1 cellular context compared by ENCODE assay signal in the genomic region with DNA sequence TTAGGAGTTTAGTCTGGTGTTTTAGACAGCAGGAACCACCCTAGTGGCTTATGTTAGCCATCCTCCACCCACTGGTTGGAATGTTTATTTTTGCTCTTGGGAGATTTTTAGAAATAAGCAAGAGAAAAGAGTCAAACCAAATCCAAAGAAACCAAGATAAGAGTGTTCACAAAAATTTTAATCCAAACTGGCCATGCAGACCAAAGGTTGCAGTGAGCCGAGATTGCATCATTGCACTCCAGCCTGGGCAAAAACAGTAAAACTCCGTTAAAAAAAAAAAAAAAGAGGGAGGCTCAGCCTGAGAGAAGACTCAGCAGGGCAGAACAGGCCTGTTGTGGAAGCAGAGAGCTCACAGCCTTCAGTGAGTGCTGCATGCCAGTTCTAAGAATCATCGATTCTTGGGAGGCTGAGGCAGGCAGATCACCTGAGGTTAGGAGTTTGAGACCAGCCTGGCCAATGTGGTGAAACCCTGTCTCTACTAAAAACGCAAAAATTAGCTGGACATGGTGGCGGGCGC.
TF ChIP-seq lines count a peak whose summit lies in the region.

No MANE protein-coding gene starts in this region.

TF ChIP-seq in GM23338, 12 proteins besides CTCF, POLR2A, EP300 and RAD21 (continued from another document):
- TF ChIP-seq, protein P1, sequence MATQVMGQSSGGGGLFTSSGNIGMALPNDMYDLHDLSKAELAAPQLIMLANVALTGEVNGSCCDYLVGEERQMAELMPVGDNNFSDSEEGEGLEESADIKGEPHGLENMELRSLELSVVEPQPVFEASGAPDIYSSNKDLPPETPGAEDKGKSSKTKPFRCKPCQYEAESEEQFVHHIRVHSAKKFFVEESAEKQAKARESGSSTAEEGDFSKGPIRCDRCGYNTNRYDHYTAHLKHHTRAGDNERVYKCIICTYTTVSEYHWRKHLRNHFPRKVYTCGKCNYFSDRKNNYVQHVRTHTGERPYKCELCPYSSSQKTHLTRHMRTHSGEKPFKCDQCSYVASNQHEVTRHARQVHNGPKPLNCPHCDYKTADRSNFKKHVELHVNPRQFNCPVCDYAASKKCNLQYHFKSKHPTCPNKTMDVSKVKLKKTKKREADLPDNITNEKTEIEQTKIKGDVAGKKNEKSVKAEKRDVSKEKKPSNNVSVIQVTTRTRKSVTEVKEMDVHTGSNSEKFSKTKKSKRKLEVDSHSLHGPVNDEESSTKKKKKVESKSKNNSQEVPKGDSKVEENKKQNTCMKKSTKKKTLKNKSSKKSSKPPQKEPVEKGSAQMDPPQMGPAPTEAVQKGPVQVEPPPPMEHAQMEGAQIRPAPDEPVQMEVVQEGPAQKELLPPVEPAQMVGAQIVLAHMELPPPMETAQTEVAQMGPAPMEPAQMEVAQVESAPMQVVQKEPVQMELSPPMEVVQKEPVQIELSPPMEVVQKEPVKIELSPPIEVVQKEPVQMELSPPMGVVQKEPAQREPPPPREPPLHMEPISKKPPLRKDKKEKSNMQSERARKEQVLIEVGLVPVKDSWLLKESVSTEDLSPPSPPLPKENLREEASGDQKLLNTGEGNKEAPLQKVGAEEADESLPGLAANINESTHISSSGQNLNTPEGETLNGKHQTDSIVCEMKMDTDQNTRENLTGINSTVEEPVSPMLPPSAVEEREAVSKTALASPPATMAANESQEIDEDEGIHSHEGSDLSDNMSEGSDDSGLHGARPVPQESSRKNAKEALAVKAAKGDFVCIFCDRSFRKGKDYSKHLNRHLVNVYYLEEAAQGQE (IDR thresholded peaks at IDR 0.05; ENCODE audit: unreplicated experiment): no peak
- TF ChIP-seq, protein P2, sequence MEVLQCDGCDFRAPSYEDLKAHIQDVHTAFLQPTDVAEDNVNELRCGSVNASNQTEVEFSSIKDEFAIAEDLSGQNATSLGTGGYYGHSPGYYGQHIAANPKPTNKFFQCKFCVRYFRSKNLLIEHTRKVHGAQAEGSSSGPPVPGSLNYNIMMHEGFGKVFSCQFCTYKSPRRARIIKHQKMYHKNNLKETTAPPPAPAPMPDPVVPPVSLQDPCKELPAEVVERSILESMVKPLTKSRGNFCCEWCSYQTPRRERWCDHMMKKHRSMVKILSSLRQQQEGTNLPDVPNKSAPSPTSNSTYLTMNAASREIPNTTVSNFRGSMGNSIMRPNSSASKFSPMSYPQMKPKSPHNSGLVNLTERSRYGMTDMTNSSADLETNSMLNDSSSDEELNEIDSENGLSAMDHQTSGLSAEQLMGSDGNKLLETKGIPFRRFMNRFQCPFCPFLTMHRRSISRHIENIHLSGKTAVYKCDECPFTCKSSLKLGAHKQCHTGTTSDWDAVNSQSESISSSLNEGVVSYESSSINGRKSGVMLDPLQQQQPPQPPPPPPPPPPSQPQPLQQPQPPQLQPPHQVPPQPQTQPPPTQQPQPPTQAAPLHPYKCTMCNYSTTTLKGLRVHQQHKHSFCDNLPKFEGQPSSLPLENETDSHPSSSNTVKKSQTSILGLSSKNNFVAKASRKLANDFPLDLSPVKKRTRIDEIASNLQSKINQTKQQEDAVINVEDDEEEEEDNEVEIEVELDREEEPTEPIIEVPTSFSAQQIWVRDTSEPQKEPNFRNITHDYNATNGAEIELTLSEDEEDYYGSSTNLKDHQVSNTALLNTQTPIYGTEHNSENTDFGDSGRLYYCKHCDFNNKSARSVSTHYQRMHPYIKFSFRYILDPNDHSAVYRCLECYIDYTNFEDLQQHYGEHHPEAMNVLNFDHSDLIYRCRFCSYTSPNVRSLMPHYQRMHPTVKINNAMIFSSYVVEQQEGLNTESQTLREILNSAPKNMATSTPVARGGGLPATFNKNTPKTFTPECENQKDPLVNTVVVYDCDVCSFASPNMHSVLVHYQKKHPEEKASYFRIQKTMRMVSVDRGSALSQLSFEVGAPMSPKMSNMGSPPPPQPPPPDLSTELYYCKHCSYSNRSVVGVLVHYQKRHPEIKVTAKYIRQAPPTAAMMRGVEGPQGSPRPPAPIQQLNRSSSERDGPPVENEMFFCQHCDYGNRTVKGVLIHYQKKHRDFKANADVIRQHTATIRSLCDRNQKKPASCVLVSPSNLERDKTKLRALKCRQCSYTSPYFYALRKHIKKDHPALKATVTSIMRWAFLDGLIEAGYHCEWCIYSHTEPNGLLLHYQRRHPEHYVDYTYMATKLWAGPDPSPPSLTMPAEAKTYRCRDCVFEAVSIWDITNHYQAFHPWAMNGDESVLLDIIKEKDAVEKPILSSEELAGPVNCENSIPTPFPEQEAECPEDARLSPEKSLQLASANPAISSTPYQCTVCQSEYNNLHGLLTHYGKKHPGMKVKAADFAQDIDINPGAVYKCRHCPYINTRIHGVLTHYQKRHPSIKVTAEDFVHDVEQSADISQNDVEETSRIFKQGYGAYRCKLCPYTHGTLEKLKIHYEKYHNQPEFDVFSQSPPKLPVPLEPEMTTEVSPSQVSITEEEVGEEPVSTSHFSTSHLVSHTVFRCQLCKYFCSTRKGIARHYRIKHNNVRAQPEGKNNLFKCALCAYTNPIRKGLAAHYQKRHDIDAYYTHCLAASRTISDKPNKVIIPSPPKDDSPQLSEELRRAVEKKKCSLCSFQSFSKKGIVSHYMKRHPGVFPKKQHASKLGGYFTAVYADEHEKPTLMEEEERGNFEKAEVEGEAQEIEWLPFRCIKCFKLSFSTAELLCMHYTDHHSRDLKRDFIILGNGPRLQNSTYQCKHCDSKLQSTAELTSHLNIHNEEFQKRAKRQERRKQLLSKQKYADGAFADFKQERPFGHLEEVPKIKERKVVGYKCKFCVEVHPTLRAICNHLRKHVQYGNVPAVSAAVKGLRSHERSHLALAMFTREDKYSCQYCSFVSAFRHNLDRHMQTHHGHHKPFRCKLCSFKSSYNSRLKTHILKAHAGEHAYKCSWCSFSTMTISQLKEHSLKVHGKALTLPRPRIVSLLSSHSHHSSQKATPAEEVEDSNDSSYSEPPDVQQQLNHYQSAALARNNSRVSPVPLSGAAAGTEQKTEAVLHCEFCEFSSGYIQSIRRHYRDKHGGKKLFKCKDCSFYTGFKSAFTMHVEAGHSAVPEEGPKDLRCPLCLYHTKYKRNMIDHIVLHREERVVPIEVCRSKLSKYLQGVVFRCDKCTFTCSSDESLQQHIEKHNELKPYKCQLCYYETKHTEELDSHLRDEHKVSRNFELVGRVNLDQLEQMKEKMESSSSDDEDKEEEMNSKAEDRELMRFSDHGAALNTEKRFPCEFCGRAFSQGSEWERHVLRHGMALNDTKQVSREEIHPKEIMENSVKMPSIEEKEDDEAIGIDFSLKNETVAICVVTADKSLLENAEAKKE (CRISPR knock-in tag; IDR thresholded peaks at IDR 0.05): no peak
